8 cellular contexts compared by ENCODE assay signal in genomic region chr11:72793452-72794367, GRCh38. TPM values are rescaled to one million over a fixed set of nuclear protein-coding genes. Genes with fewer than 3 reads are reported as not detected.
DNase-seq lines count a peak whose midpoint lies in the region; ATAC-seq and TF ChIP-seq lines count a peak whose summit lies in the region.

STARD10 (minus strand) TSS chr11:72794047; CDS start chr11:72781181, 12,866 bp downstream.

- H3K27ac Mint-ChIP-seq in activated naive CD4-positive, alpha-beta T cell treated with anti-CD3 and anti-CD28 coated beads, Interleukin-2, amount 10 ng/mL, durations not matched to agents 7 days and 5 days = peak within 1 kb of the TSS; percentile 98

- H3K36me3 ChIP-seq in GM06990 (ENCODE audit: control insufficient read depth, insufficient read depth, low read length) (no peaks in the 10 kb centered on the region), gastroesophageal sphincter (no peaks in the 10 kb centered on the region), neutrophil (no peaks in the 10 kb centered on the region)

- H3K4me3 ChIP-seq in GM06990 (replicated peaks; ENCODE audit: low read depth, low read length) (peak within 1 kb of the TSS; percentile 82), HFF-Myc (replicated peaks; ENCODE audit: low read depth, low read length) (peak within 1 kb of the TSS; percentile 52), gastroesophageal sphincter (peak within 1 kb of the TSS; percentile 65 to 91), neutrophil (ENCODE audit: low read depth in 1 of 2, low read length in 1 of 2) (peak within 1 kb of the TSS; percentile 62 to 86)

- peak; percentile 55 to 56 for TF ChIP-seq POLR2A in gastroesophageal sphincter (IDR thresholded peaks at IDR 0.05)

- H3K4me1 Mint-ChIP-seq in activated naive CD4-positive, alpha-beta T cell treated with anti-CD3 and anti-CD28 coated beads, Interleukin-2, amount 10 ng/mL, durations not matched to agents 7 days and 5 days = peaks cover 27% of the 10 kb centered on the region

- TF ChIP-seq EP300 in gastroesophageal sphincter (IDR thresholded peaks at IDR 0.05) = no peak

- no peaks in the 10 kb centered on the region for H3K9me3 Mint-ChIP-seq in activated naive CD4-positive, alpha-beta T cell treated with anti-CD3 and anti-CD28 coated beads, Interleukin-2, amount 10 ng/mL, durations not matched to agents 7 days and 5 days

- 6 to 8% methylated on average over 8 of the region's 55 CpGs for WGBS in gastroesophageal sphincter (ENCODE audit: low coverage in 1 of 2), 2 donors

- peak; percentile 99 for ATAC-seq in gastroesophageal sphincter

- H3K4me1 ChIP-seq in gastroesophageal sphincter = peaks cover 0 to 35% (median 11%) of the 10 kb centered on the region in 3 donors
- H3K4me1 ChIP-seq in neutrophil (ENCODE audit: control insufficient read depth in 1 of 2, insufficient read depth in 1 of 2, low read depth in 1 of 2, low read length in 1 of 2) = peaks cover 53 to 57% of the 10 kb centered on the region in 2 experiments

- DNase-seq in GM06990 (ENCODE audit: extremely low read depth, insufficient read length) (peak; percentile 97), HFF-Myc (ENCODE audit: extremely low read depth, low read depth) (peak; percentile 88), NAMALWA (ENCODE audit: low spot score) (peak; percentile 97), SK-N-DZ (ENCODE audit: low spot score) (peak; percentile 97), superior temporal gyrus (ENCODE audit: extremely low spot score) (peak; percentile 99)
- peak; percentile 95 for DNase-seq in activated naive CD4-positive, alpha-beta T cell treated with anti-CD3 and anti-CD28 coated beads, Interleukin-2, amount 10 ng/mL, durations not matched to agents 7 days and 5 days

- H3K27ac ChIP-seq in gastroesophageal sphincter (peak within 1 kb of the TSS; percentile 87 to 94 (median 90)), neutrophil (peak within 1 kb of the TSS; percentile 98)

- TF ChIP-seq CTCF in GM06990 (IDR thresholded peaks at IDR 0.05; ENCODE audit: insufficient read depth, low read length, poor library complexity, severe bottlenecking) = peak; percentile 98
- TF ChIP-seq CTCF in HFF-Myc (IDR thresholded peaks at IDR 0.05; ENCODE audit: low read depth, low read length, missing control alignments) = peak; percentile 87
- TF ChIP-seq CTCF in gastroesophageal sphincter (IDR thresholded peaks at IDR 0.05) = peak; percentile 97 to 100 (median 99)
- TF ChIP-seq CTCF in neutrophil (IDR thresholded peaks at IDR 0.05) = peak; percentile 98

- CTCF ChIA-PET in activated naive CD4-positive, alpha-beta T cell treated with anti-CD3 and anti-CD28 coated beads, Interleukin-2, amount 10 ng/mL, durations not matched to agents 7 days and 5 days (lab: Charles Lee) = interaction anchor here (0.7 to 3.6 kb wide), 28 partner anchors 9 to 373 kb away, joined by 3 to 102 read pairs (median 4); partner anchors contain the start of genes ATG16L2 and FCHSD2

- peak within 1 kb of the TSS; percentile 96 for H3K4me3 Mint-ChIP-seq in activated naive CD4-positive, alpha-beta T cell treated with anti-CD3 and anti-CD28 coated beads, Interleukin-2, amount 10 ng/mL, durations not matched to agents 7 days and 5 days

- H3K36me3 Mint-ChIP-seq in activated naive CD4-positive, alpha-beta T cell treated with anti-CD3 and anti-CD28 coated beads, Interleukin-2, amount 10 ng/mL, durations not matched to agents 7 days and 5 days = no peaks in the 10 kb centered on the region

- H3K9me3 ChIP-seq in gastroesophageal sphincter (no peaks in the 10 kb centered on the region), neutrophil (no peaks in the 10 kb centered on the region)

- H3K27me3 ChIP-seq in GM06990 (replicated peaks; ENCODE audit: control insufficient read depth, insufficient read depth, low read length) (no peaks in the 10 kb centered on the region), gastroesophageal sphincter (no peaks in the 10 kb centered on the region), neutrophil (no peaks in the 10 kb centered on the region)

- no peaks in the 10 kb centered on the region for H3K27me3 Mint-ChIP-seq in activated naive CD4-positive, alpha-beta T cell treated with anti-CD3 and anti-CD28 coated beads, Interleukin-2, amount 10 ng/mL, durations not matched to agents 7 days and 5 days

RNA-seq across cellular contexts. Expression of gene STARD10, which starts in this region (rescaled TPM):
- 30.0 and 37.8 TPM in 2 replicates for polyA plus RNA-seq in SK-N-DZ (2014; cell fraction: cytosol; rRNA removed)
- polyA plus RNA-seq in SK-N-DZ (2014; cell fraction: nucleus; rRNA removed) = 20.7 and 34.3 TPM in 2 replicates
- total RNA-seq in gastroesophageal sphincter = 10 to 100 TPM; 35.8 to 56.6 (median 45.0) TPM

Comparison
In these comparisons a context has a peak if more than half of its experiments do, and no peak if none do; other contexts are left out.
1. Peak in every context shown above with its lines: DNase-seq, ATAC-seq, H3K4me3 ChIP-seq and H3K27ac ChIP-seq.